In genomic region chr3:5332270-5332956, GRCh38 we compare ENCODE assay signal across 18 cellular contexts.
A peak's percentile ranks its signal among the peaks of the same experiment; 100 is the strongest.
DNase-seq lines count a peak whose midpoint lies in the region; ATAC-seq, FAIRE-seq and TF ChIP-seq lines count a peak whose summit lies in the region.
"Had no signal": no experiment of that assay in that cellular context is flagged by ENCODE, and none has a peak within 500 bp of the region (broad histone marks: within the 10 kb centered on the region; RNA-seq: fewer than 3 reads in every experiment).

No MANE protein-coding gene starts in this region.

- intact Hi-C loops in mammary epithelial cell (cut with micrococcal nuclease) (no loop called here), esophagus muscularis mucosa (cut with DNase I) (no loop called here)

- H3K27me3 ChIP-seq in mammary epithelial cell (ENCODE audit: insufficient read depth, low read length) = no peaks in the 10 kb centered on the region
- H3K27me3 ChIP-seq in esophagus muscularis mucosa = no peaks in the 10 kb centered on the region
- H3K27me3 ChIP-seq: brain microvascular endothelial cell, neutrophil had no signal

- CTCF ChIA-PET in A549 (lab: Yijun Ruan, JAX) (interaction anchor here (1.2 kb wide), 1 partner anchor 10 kb away, joined by 3 read pairs; no protein-coding TSS in a partner anchor), mammary epithelial cell (lab: Charles Lee; ENCODE audit: low non-redundant PET) (no interaction called here)
- CTCF ChIA-PET in activated CD8-positive, alpha-beta T cell treated with anti-CD3 and anti-CD28 coated beads, Interleukin-2, amount 10 ng/mL, durations not matched to agents 7 days and 5 days (lab: Charles Lee) = no interaction called here

- no peak overlapping the region for H3K27ac Mint-ChIP-seq in activated CD8-positive, alpha-beta T cell treated with anti-CD3 and anti-CD28 coated beads, Interleukin-2, amount 10 ng/mL, durations not matched to agents 7 days and 5 days
- H3K27ac Mint-ChIP-seq: activated CD8-positive, alpha-beta memory T cell treated with anti-CD3 and anti-CD28 coated beads, Interleukin-2, amount 10 ng/mL, durations not matched to agents 7 days and 5 days had no signal

- H3K4me3 ChIP-seq in A549 = no peak overlapping the region
- no peak overlapping the region for H3K4me3 ChIP-seq in mammary epithelial cell (replicated peaks in 1 of 3; ENCODE audit: insufficient read depth in 1 of 3, low read depth in 2 of 3, low read length in 3 of 3)
- H3K4me3 ChIP-seq in esophagus muscularis mucosa = no peak overlapping the region

- ATAC-seq in A549 (no peak), GM18511 (IDR thresholded peaks at IDR 0.05; ENCODE audit: unreplicated experiment) (peak; percentile 67), GM21619 (IDR thresholded peaks at IDR 0.05; ENCODE audit: unreplicated experiment) (peak; percentile 79)
- no peak for ATAC-seq in activated CD8-positive, alpha-beta T cell treated with anti-CD3 and anti-CD28 coated beads, Interleukin-2, amount 10 ng/mL, durations not matched to agents 7 days and 5 days
- ATAC-seq: activated CD8-positive, alpha-beta memory T cell treated with anti-CD3 and anti-CD28 coated beads, Interleukin-2, amount 10 ng/mL, durations not matched to agents 7 days and 5 days had no signal

- TF ChIP-seq CTCF in A549 (IDR thresholded peaks at IDR 0.05) (no peak), mammary epithelial cell (conservative IDR thresholded peaks at IDR 0.05 in 1 of 2, IDR thresholded peaks at IDR 0.05 in 1 of 2; ENCODE audit: extremely low read depth in 1 of 2, insufficient read depth in 1 of 2, low read depth in 1 of 2, low read length in 2 of 2) (no peak), esophagus muscularis mucosa (IDR thresholded peaks at IDR 0.05) (no peak)

- H3K4me1 ChIP-seq in A549 (peaks cover 32% of the 10 kb centered on the region), mammary epithelial cell (ENCODE audit: insufficient read depth, low read length) (peaks cover 5% of the 10 kb centered on the region), esophagus muscularis mucosa (no peaks in the 10 kb centered on the region)

- peak overlapping the region; percentile 50 for H3K4me2 ChIP-seq in A549
- no peak overlapping the region for H3K4me2 ChIP-seq in mammary epithelial cell (ENCODE audit: insufficient read depth, low read depth, low read length)

- H3K4me3 Mint-ChIP-seq in activated CD8-positive, alpha-beta T cell treated with anti-CD3 and anti-CD28 coated beads, Interleukin-2, amount 10 ng/mL, durations not matched to agents 7 days and 5 days = no peak overlapping the region
- H3K4me3 Mint-ChIP-seq: activated CD8-positive, alpha-beta memory T cell treated with anti-CD3 and anti-CD28 coated beads, Interleukin-2, amount 10 ng/mL, durations not matched to agents 7 days and 5 days had no signal

- no peaks in the 10 kb centered on the region for H4K20me1 ChIP-seq in mammary epithelial cell (ENCODE audit: insufficient read depth, low read length)

- dilution Hi-C loops in mammary epithelial cell (cut with HindIII; ENCODE audit: low sequenced_read_pairs) = no loop called here

- WGBS in A549 (ENCODE audit: missing lambda C conversion rate) = 88% methylated on average over 3 of the region's 3 CpGs
- WGBS in mammary epithelial cell (ENCODE audit: low coverage, missing lambda C conversion rate) = 82% methylated on average over 3 of the region's 3 CpGs
- 89% methylated on average over 3 of the region's 3 CpGs for WGBS in esophagus muscularis mucosa

- in situ Hi-C loops in mammary epithelial cell (cut with MboI; ENCODE audit: low sequenced_read_pairs in 2 of 2) = no loop called here

- H3K4me1 Mint-ChIP-seq in activated CD8-positive, alpha-beta T cell treated with anti-CD3 and anti-CD28 coated beads, Interleukin-2, amount 10 ng/mL, durations not matched to agents 7 days and 5 days (ENCODE audit: low read depth) = no peaks in the 10 kb centered on the region
- H3K4me1 Mint-ChIP-seq: activated CD8-positive, alpha-beta memory T cell treated with anti-CD3 and anti-CD28 coated beads, Interleukin-2, amount 10 ng/mL, durations not matched to agents 7 days and 5 days had no signal

- H3K36me3 ChIP-seq in mammary epithelial cell (ENCODE audit: insufficient read depth, low read length) (no peaks in the 10 kb centered on the region), esophagus muscularis mucosa (no peaks in the 10 kb centered on the region)
- H3K36me3 ChIP-seq: brain microvascular endothelial cell, neutrophil had no signal

- no peak overlapping the region for H2AFZ ChIP-seq in mammary epithelial cell (ENCODE audit: low read depth, low read length)

- no peak for TF ChIP-seq RAD21 in A549 (conservative IDR thresholded peaks at IDR 0.05 in 1 of 2, IDR thresholded peaks at IDR 0.05 in 1 of 2)

- H3K36me3 Mint-ChIP-seq in activated CD8-positive, alpha-beta T cell treated with anti-CD3 and anti-CD28 coated beads, Interleukin-2, amount 10 ng/mL, durations not matched to agents 7 days and 5 days (ENCODE audit: low read depth) = no peaks in the 10 kb centered on the region
- H3K36me3 Mint-ChIP-seq: activated CD8-positive, alpha-beta memory T cell treated with anti-CD3 and anti-CD28 coated beads, Interleukin-2, amount 10 ng/mL, durations not matched to agents 7 days and 5 days had no signal

- H3K9ac ChIP-seq in mammary epithelial cell (ENCODE audit: insufficient read depth, low read length) = no peak overlapping the region

- DNase-seq in A549 (ENCODE audit: low read depth in 1 of 2, low spot score in 1 of 2) = no peak
- peak; percentile 46 for DNase-seq in NOMO-1 treated with dmso at 0.1 percent for 144 hours (lab: John Stamatoyannopoulos, UW; ENCODE audit: unreplicated experiment)
- no peak for DNase-seq in mammary epithelial cell
- no peak for DNase-seq in activated CD8-positive, alpha-beta T cell treated with anti-CD3 and anti-CD28 coated beads, Interleukin-2, amount 10 ng/mL, durations not matched to agents 7 days and 5 days
- no peak for DNase-seq in esophagus muscularis mucosa (ENCODE audit: extremely low spot score)
- DNase-seq in DMS153 treated with DMSO at 0.1 percent for 48 hours (lab: John Stamatoyannopoulos, UW; ENCODE audit: unreplicated experiment) = no peak
- DNase-seq: activated CD8-positive, alpha-beta memory T cell treated with anti-CD3 and anti-CD28 coated beads, Interleukin-2, amount 10 ng/mL, durations not matched to agents 7 days and 5 days; activated naive CD4-positive, alpha-beta T cell treated with anti-CD3 and anti-CD28 coated beads, Interleukin-2, amount 50 U/mL, for 16 hours; brain microvascular endothelial cell; dermis blood vessel endothelial cell; glutamatergic neuron; IMR-90; NCI-H1092 treated with DMSO at 0.1 percent for 48 hours; NCI-H345; stimulated activated naive CD4-positive, alpha-beta T cell treated with Interleukin-2 at 50 U/mL for 16 hours had no signal

- no peak for FAIRE-seq in A549 (lab: Jason Lieb, UNC)

- BruUV-seq in mammary epithelial cell (replicated peaks; lab: Mats Ljungman, UMichigan) = no TSS peak

- no peaks in the 10 kb centered on the region for H3K9me3 Mint-ChIP-seq in activated CD8-positive, alpha-beta T cell treated with anti-CD3 and anti-CD28 coated beads, Interleukin-2, amount 10 ng/mL, durations not matched to agents 7 days and 5 days (ENCODE audit: insufficient read depth)

- TF ChIP-seq EP300 in A549 (IDR thresholded peaks at IDR 0.05) (no peak), esophagus muscularis mucosa (IDR thresholded peaks at IDR 0.05) (no peak)

- TF ChIP-seq POLR2A in A549 (IDR thresholded peaks at IDR 0.05; ENCODE audit: low read length) = no peak
- no peak for TF ChIP-seq POLR2A in esophagus muscularis mucosa (IDR thresholded peaks at IDR 0.05; ENCODE audit: low read depth)

- POLR2A ChIA-PET in A549 (lab: Yijun Ruan, JAX) = no interaction called here
- POLR2A ChIA-PET in activated CD8-positive, alpha-beta T cell treated with anti-CD3 and anti-CD28 coated beads, Interleukin-2, amount 10 ng/mL, durations not matched to agents 7 days and 5 days (lab: Charles Lee) = no interaction called here

- no peaks in the 10 kb centered on the region for H3K79me2 ChIP-seq in mammary epithelial cell (ENCODE audit: insufficient read depth, low read length)

- H3K27ac ChIP-seq in A549 (peak overlapping the region in 1 of 2 experiments; percentile 33; a peak in 2 of 6 replicates), mammary epithelial cell (ENCODE audit: insufficient read depth, low read depth, low read length) (no peak overlapping the region), esophagus muscularis mucosa (replicated peaks in 1 of 4) (no peak overlapping the region)
- H3K27ac ChIP-seq: brain microvascular endothelial cell, neutrophil had no signal

- no peaks in the 10 kb centered on the region for H3K27me3 Mint-ChIP-seq in activated CD8-positive, alpha-beta T cell treated with anti-CD3 and anti-CD28 coated beads, Interleukin-2, amount 10 ng/mL, durations not matched to agents 7 days and 5 days (ENCODE audit: low read depth)
- H3K27me3 Mint-ChIP-seq: activated CD8-positive, alpha-beta memory T cell treated with anti-CD3 and anti-CD28 coated beads, Interleukin-2, amount 10 ng/mL, durations not matched to agents 7 days and 5 days had no signal

- H3K9me3 ChIP-seq in A549 (no peaks in the 10 kb centered on the region), mammary epithelial cell (replicated peaks; ENCODE audit: insufficient read depth, low read length) (no peaks in the 10 kb centered on the region), esophagus muscularis mucosa (no peaks in the 10 kb centered on the region)
- H3K9me3 ChIP-seq: neutrophil had no signal

TF ChIP-seq in A549, 52 proteins besides CTCF, POLR2A, EP300 and RAD21 (continues in another document):
- no peak for TF ChIP-seq RNF2 (IDR thresholded peaks at IDR 0.05; ENCODE audit: borderline replicate concordance, low read depth)
- TF ChIP-seq TFCP2L1 (CRISPR knock-in tag; IDR thresholded peaks at IDR 0.05) = no peak
- TF ChIP-seq BCL3 (IDR thresholded peaks at IDR 0.05) = no peak
- no peak for TF ChIP-seq POLR2AphosphoS2 (conservative IDR thresholded peaks at IDR 0.05; ENCODE audit: low read length)
- TF ChIP-seq SREBF2 (IDR thresholded peaks at IDR 0.05) = no peak
- TF ChIP-seq E2F6 (IDR thresholded peaks at IDR 0.05; ENCODE audit: borderline replicate concordance, low read depth) = no peak

Comparison
In these comparisons a context has a peak if more than half of its experiments do, and no peak if none do; other contexts are left out.
1. ATAC-seq: peak in GM18511 (single experiment) and GM21619 (single experiment); none in A549 (0 of 2) and activated CD8-positive, alpha-beta T cell treated with anti-CD3 and anti-CD28 coated beads, Interleukin-2, amount 10 ng/mL, durations not matched to agents 7 days and 5 days (single experiment).